8 cellular contexts compared by ENCODE assay signal in genomic region chr6:75602897-75603395, GRCh38. TPM values are rescaled to one million over a fixed set of nuclear protein-coding genes. Genes with fewer than 3 reads are reported as not detected.
DNase-seq lines count a peak whose midpoint lies in the region; ATAC-seq and TF ChIP-seq lines count a peak whose summit lies in the region.

No MANE protein-coding gene starts in this region.

- H3K4me3 Mint-ChIP-seq in activated CD4-positive, alpha-beta T cell treated with anti-CD3 and anti-CD28 coated beads, Interleukin-2, amount 10 ng/mL, durations not matched to agents 7 days and 5 days = peak overlapping the region; percentile 94

- TF ChIP-seq CTCF in RWPE2 (IDR thresholded peaks at IDR 0.05; ENCODE audit: poor library complexity, severe bottlenecking) = no peak
- TF ChIP-seq CTCF in prostate gland (IDR thresholded peaks at IDR 0.05) = no peak

- WGBS in prostate gland = 1% methylated on average over 3 of the region's 3 CpGs

- peak; percentile 8 for ATAC-seq in HG02763 (IDR thresholded peaks at IDR 0.05; ENCODE audit: unreplicated experiment)
- peak; percentile 4; the same call in 2 of the 3 replicates for ATAC-seq in RWPE2 (ENCODE audit: low read depth)

- H3K36me3 ChIP-seq in RWPE2 (ENCODE audit: low read depth) (peaks cover 10% of the 10 kb centered on the region; the same call in 1 of the 2 replicates), prostate gland (no peaks in the 10 kb centered on the region)

- peaks cover 64% of the 10 kb centered on the region for H3K4me1 Mint-ChIP-seq in activated CD4-positive, alpha-beta T cell treated with anti-CD3 and anti-CD28 coated beads, Interleukin-2, amount 10 ng/mL, durations not matched to agents 7 days and 5 days

- no peaks in the 10 kb centered on the region for H3K27me3 Mint-ChIP-seq in activated CD4-positive, alpha-beta T cell treated with anti-CD3 and anti-CD28 coated beads, Interleukin-2, amount 10 ng/mL, durations not matched to agents 7 days and 5 days

- CTCF ChIA-PET in activated CD4-positive, alpha-beta T cell treated with anti-CD3 and anti-CD28 coated beads, Interleukin-2, amount 10 ng/mL, durations not matched to agents 7 days and 5 days (lab: Charles Lee) = interaction anchor here (0.6 to 1.4 kb wide), 3 partner anchors 9 to 188 kb away, joined by 3 to 4 read pairs (median 3); no protein-coding TSS in a partner anchor

- H3K4me3 ChIP-seq in RWPE2 (ENCODE audit: severe bottlenecking) = peak overlapping the region; percentile 80
- H3K4me3 ChIP-seq in prostate gland = peak overlapping the region; percentile 84 to 88

- no peaks in the 10 kb centered on the region for H3K27me3 ChIP-seq in RWPE2 (ENCODE audit: insufficient read depth, poor library complexity, severe bottlenecking)
- no peaks in the 10 kb centered on the region for H3K27me3 ChIP-seq in prostate gland (replicated peaks; ENCODE audit: insufficient read depth)

- DNase-seq in activated CD4-positive, alpha-beta T cell treated with anti-CD3 and anti-CD28 coated beads, Interleukin-2, amount 10 ng/mL, durations not matched to agents 7 days and 5 days = no peak
- no peak for DNase-seq in activated CD4-positive, alpha-beta T cell treated with anti-CD3 and anti-CD28 coated beads, Interleukin-2, amount 50 U/mL, for 4 hours
- DNase-seq in RWPE2 (ENCODE audit: low spot score) = no peak
- DNase-seq in fibroblast of peridontal ligament (ENCODE audit: extremely low read depth) = peak; percentile 21
- DNase-seq in prostate gland (ENCODE audit: low spot score) = no peak
- DNase-seq in RPMI8226 = no peak
- DNase-seq in mucosa of gallbladder (ENCODE audit: low spot score) = no peak

- H3K27ac Mint-ChIP-seq in activated CD4-positive, alpha-beta T cell treated with anti-CD3 and anti-CD28 coated beads, Interleukin-2, amount 10 ng/mL, durations not matched to agents 7 days and 5 days = peak overlapping the region; percentile 92

- no peaks in the 10 kb centered on the region for H3K9me3 ChIP-seq in RWPE2 (ENCODE audit: severe bottlenecking)
- H3K9me3 ChIP-seq in prostate gland = no peaks in the 10 kb centered on the region

- TF ChIP-seq POLR2A in prostate gland (IDR thresholded peaks at IDR 0.05) = no peak

- H3K27ac ChIP-seq in RWPE2 (ENCODE audit: poor library complexity, severe bottlenecking) (peak overlapping the region; percentile 77), prostate gland (peak overlapping the region; percentile 95 to 99)

- intact Hi-C loops in prostate gland (cut with DNase I) = no loop called here

- peaks cover 23% of the 10 kb centered on the region for H3K36me3 Mint-ChIP-seq in activated CD4-positive, alpha-beta T cell treated with anti-CD3 and anti-CD28 coated beads, Interleukin-2, amount 10 ng/mL, durations not matched to agents 7 days and 5 days (ENCODE audit: low read depth)

- H3K4me1 ChIP-seq in RWPE2 (ENCODE audit: insufficient read depth, poor library complexity, severe bottlenecking) (peaks cover 5% of the 10 kb centered on the region), prostate gland (replicated peaks) (peaks cover 4% of the 10 kb centered on the region)

- POLR2A ChIA-PET in activated CD4-positive, alpha-beta T cell treated with anti-CD3 and anti-CD28 coated beads, Interleukin-2, amount 10 ng/mL, durations not matched to agents 7 days and 5 days (lab: Charles Lee) = no interaction called here

- H3K9me3 Mint-ChIP-seq in activated CD4-positive, alpha-beta T cell treated with anti-CD3 and anti-CD28 coated beads, Interleukin-2, amount 10 ng/mL, durations not matched to agents 7 days and 5 days = no peaks in the 10 kb centered on the region

RNA-seq across cellular contexts. Expression of gene SENP6, which starts 1.3 kb away (rescaled TPM):
- total RNA-seq in activated CD4-positive, alpha-beta T cell treated with anti-CD3 and anti-CD28 coated beads, Interleukin-2, amount 10 ng/mL, durations not matched to agents 7 days and 5 days = 10 to 100 TPM; 70.9 to 78.5 TPM
- 10 to 100 TPM; 71.5 to 99.5 TPM for total RNA-seq in prostate gland
- total RNA-seq in mucosa of gallbladder = 71.2 TPM
